10 cellular contexts compared by ENCODE assay signal in genomic region chr5:150514708-150515211, GRCh38. TPM values are rescaled to one million over a fixed set of nuclear protein-coding genes. Genes with fewer than 3 reads are reported as not detected.
DNase-seq lines count a peak whose midpoint lies in the region; ATAC-seq and TF ChIP-seq lines count a peak whose summit lies in the region.
"Had no signal": no experiment of that assay in that cellular context is flagged by ENCODE, and none has a peak within 500 bp of the region (broad histone marks: within the 10 kb centered on the region; RNA-seq: fewer than 3 reads in every experiment).

No MANE protein-coding gene starts in this region.

- H2AFZ ChIP-seq in IMR-90 (replicated peaks; ENCODE audit: low read length, poor library complexity): no peak overlapping the region

- no peak overlapping the region for H2BK15ac ChIP-seq in IMR-90 (ENCODE audit: low read depth, low read length)

- H2AK5ac ChIP-seq in IMR-90 (ENCODE audit: low read depth, low read length): peak overlapping the region; percentile 38; the same call in 1 of the 2 replicates

- peak; percentile 54 for DNase-seq in IMR-90
- no peak for DNase-seq in ascending aorta (ENCODE audit: low spot score in 2 of 2)
- DNase-seq in hepatic stellate cell (ENCODE audit: low spot score): peak; percentile 71
- no peak for DNase-seq in thoracic aorta (ENCODE audit: low spot score)
- no peak for DNase-seq in activated naive CD4-positive, alpha-beta T cell (lab: John Stamatoyannopoulos, UW)
- no peak for DNase-seq in T-helper 2 cell treated with Interferon-gamma antibody and Interleukin-4, amounts not matched to agents 5 μg/mL and 100 μg/mL, for 36 hours (ENCODE audit: low spot score)
- DNase-seq in GM03348 (ENCODE audit: low spot score): no peak
- DNase-seq: activated CD4-positive, alpha-beta memory T cell treated with anti-CD3 and anti-CD28 coated beads, Interleukin-2, amount 10 ng/mL, durations not matched to agents 7 days and 5 days; effector CD4-positive, alpha-beta T cell had no signal

- H3K14ac ChIP-seq in IMR-90 (replicated peaks; ENCODE audit: low read depth, low read length): no peak overlapping the region; the same call in 1 of the 2 replicates

- peak overlapping the region; percentile 1; the same call in 1 of the 2 replicates for H4K91ac ChIP-seq in IMR-90 (ENCODE audit: insufficient read depth, low read depth, low read length)

- CTCF ChIA-PET in IMR-90 (lab: Yijun Ruan, JAX): no interaction called here

- H3K56ac ChIP-seq in IMR-90 (ENCODE audit: extremely low read depth, insufficient read depth, low read length): no peak overlapping the region

- peak overlapping the region; percentile 34 for H3K23ac ChIP-seq in IMR-90 (ENCODE audit: low read depth, low read length)

- peak overlapping the region; percentile 7; the same call in 1 of the 2 replicates for H3K18ac ChIP-seq in IMR-90 (ENCODE audit: low read depth, low read length)

- in situ Hi-C loops in IMR-90 (cut with MboI; ENCODE audit: low sequenced_read_pairs): no loop called here

- peaks cover 52% of the 10 kb centered on the region for H3K4me1 ChIP-seq in IMR-90 (ENCODE audit: control insufficient read depth, insufficient read depth, low read length)
- H3K4me1 ChIP-seq in ascending aorta: peaks cover 24 to 71% of the 10 kb centered on the region in 2 donors
- peaks cover 45 to 86% of the 10 kb centered on the region in 2 donors for H3K4me1 ChIP-seq in thoracic aorta (ENCODE audit: control insufficient read depth in 1 of 2, low read depth in 2 of 2)

- no peak overlapping the region for H3K4me2 ChIP-seq in IMR-90 (ENCODE audit: low read depth, low read length)

- H3K4ac ChIP-seq in IMR-90 (ENCODE audit: low read depth, low read length): peak overlapping the region; percentile 35

- TF ChIP-seq CTCF in IMR-90 (conservative IDR thresholded peaks at IDR 0.05; ENCODE audit: low read depth, low read length): no peak
- no peak for TF ChIP-seq CTCF in ascending aorta (IDR thresholded peaks at IDR 0.05)
- no peak for TF ChIP-seq CTCF in thoracic aorta (IDR thresholded peaks at IDR 0.05)

- POLR2A ChIA-PET in IMR-90 (lab: Charles Lee; ENCODE audit: unreplicated experiment): no interaction called here

- H3K4me3 ChIP-seq in IMR-90 (ENCODE audit: insufficient read depth, low read depth, low read length): no peak overlapping the region
- H3K4me3 ChIP-seq in ascending aorta: no peak overlapping the region
- no peak overlapping the region for H3K4me3 ChIP-seq in thoracic aorta

- no peak overlapping the region for H3K27ac Mint-ChIP-seq in T-helper 2 cell treated with Interferon-gamma antibody and Interleukin-4, amounts not matched to agents 5 μg/mL and 100 μg/mL, for 36 hours
- H3K27ac Mint-ChIP-seq: stimulated activated effector memory CD8-positive, alpha-beta T cell treated with anti-CD3 and anti-CD28 coated beads, Interleukin-12 subunit alpha, Interleukin-12 subunit beta, amount 100 ng/mL, for 72 hours had no signal

- no peaks in the 10 kb centered on the region for H3K9me3 Mint-ChIP-seq in T-helper 2 cell treated with Interferon-gamma antibody and Interleukin-4, amounts not matched to agents 5 μg/mL and 100 μg/mL, for 36 hours
- H3K9me3 Mint-ChIP-seq: activated CD4-positive, alpha-beta memory T cell treated with anti-CD3 and anti-CD28 coated beads, Interleukin-2, amount 10 ng/mL, durations not matched to agents 7 days and 5 days; stimulated activated effector memory CD8-positive, alpha-beta T cell treated with anti-CD3 and anti-CD28 coated beads, Interleukin-12 subunit alpha, Interleukin-12 subunit beta, amount 100 ng/mL, for 72 hours had no signal

- H3K9me3 ChIP-seq in IMR-90 (ENCODE audit: control insufficient read depth, insufficient read depth, low read length): no peaks in the 10 kb centered on the region
- no peaks in the 10 kb centered on the region for H3K9me3 ChIP-seq in ascending aorta
- H3K9me3 ChIP-seq in thoracic aorta: no peaks in the 10 kb centered on the region

- 92% methylated on average over 2 of the region's 3 CpGs; no CpG with 5 or more reads in 1 of the 2 experiments for WGBS in IMR-90 (ENCODE audit: extremely low coverage in 2 of 2, insufficient read length in 1 of 2), 2 experiments

- H4K20me1 ChIP-seq in IMR-90 (ENCODE audit: insufficient read depth, low read length): peaks cover 91% of the 10 kb centered on the region

- no peaks in the 10 kb centered on the region for H3K4me1 Mint-ChIP-seq in T-helper 2 cell treated with Interferon-gamma antibody and Interleukin-4, amounts not matched to agents 5 μg/mL and 100 μg/mL, for 36 hours (ENCODE audit: low read depth)
- H3K4me1 Mint-ChIP-seq: activated CD4-positive, alpha-beta memory T cell treated with anti-CD3 and anti-CD28 coated beads, Interleukin-2, amount 10 ng/mL, durations not matched to agents 7 days and 5 days; stimulated activated effector memory CD8-positive, alpha-beta T cell treated with anti-CD3 and anti-CD28 coated beads, Interleukin-12 subunit alpha, Interleukin-12 subunit beta, amount 100 ng/mL, for 72 hours had no signal

- H3K79me1 ChIP-seq in IMR-90 (ENCODE audit: low read depth in 1 of 2, low read length in 2 of 2): peaks cover 43 to 94% of the 10 kb centered on the region in 2 experiments

- H3K27ac ChIP-seq in IMR-90 (ENCODE audit: insufficient read depth, low read length): peak overlapping the region; percentile 2
- H3K27ac ChIP-seq in ascending aorta: peak overlapping the region; percentile 78 to 87
- H3K27ac ChIP-seq in thoracic aorta: peak overlapping the region; percentile 70 to 71

- H4K5ac ChIP-seq in IMR-90 (ENCODE audit: low read depth, low read length): no peak overlapping the region

- dilution Hi-C loops in IMR-90 (cut with HindIII; ENCODE audit: low sequenced_read_pairs, unreplicated experiment): no loop called here

- peak overlapping the region; percentile 2 to 14; a peak in 2 of 4 replicates for H4K8ac ChIP-seq in IMR-90 (ENCODE audit: low read depth in 2 of 2, low read length in 2 of 2)

- ATAC-seq in IMR-90 (ENCODE audit: low read depth) (no peak), thoracic aorta (ENCODE audit: insufficient number of reproducible peaks, low FRiP score, low read depth) (no peak)
- ATAC-seq: stimulated activated effector memory CD8-positive, alpha-beta T cell treated with anti-CD3 and anti-CD28 coated beads, Interleukin-12 subunit alpha, Interleukin-12 subunit beta, amount 100 ng/mL, for 72 hours had no signal

- peaks cover 3% of the 10 kb centered on the region; the same call in 1 of the 2 replicates for H3K36me3 ChIP-seq in IMR-90 (ENCODE audit: control insufficient read depth, insufficient read depth, low read length)
- H3K36me3 ChIP-seq in ascending aorta: peaks cover 0 to 10% of the 10 kb centered on the region in 2 donors
- peaks cover 2% of the 10 kb centered on the region for H3K36me3 ChIP-seq in thoracic aorta

- H2AK9ac ChIP-seq in IMR-90 (replicated peaks; ENCODE audit: low read depth, low read length, poor library complexity): peak overlapping the region; percentile 18

- intact Hi-C loops in IMR-90 (cut with micrococcal nuclease) (no loop called here), ascending aorta (cut with DNase I) (no loop called here)

- peak overlapping the region; percentile 30 for H2BK5ac ChIP-seq in IMR-90 (ENCODE audit: low read depth, low read length, poor library complexity, severe bottlenecking)

- H3K9ac ChIP-seq in IMR-90 (ENCODE audit: low read depth, low read length): no peak overlapping the region

- no peak for TF ChIP-seq POLR2A in IMR-90 (IDR thresholded peaks at IDR 0.05; ENCODE audit: low read depth, low read length)

- TF ChIP-seq RAD21 in IMR-90 (IDR thresholded peaks at IDR 0.05; ENCODE audit: low read length): no peak

- peak overlapping the region; percentile 8; the same call in 1 of the 2 replicates for H2BK20ac ChIP-seq in IMR-90 (ENCODE audit: low read depth, low read length)

- peaks cover 60% of the 10 kb centered on the region for H3K9me1 ChIP-seq in IMR-90 (ENCODE audit: insufficient read depth, low read length)

- H3K27me3 Mint-ChIP-seq in T-helper 2 cell treated with Interferon-gamma antibody and Interleukin-4, amounts not matched to agents 5 μg/mL and 100 μg/mL, for 36 hours (ENCODE audit: low read depth): no peaks in the 10 kb centered on the region
- H3K27me3 Mint-ChIP-seq: activated CD4-positive, alpha-beta memory T cell treated with anti-CD3 and anti-CD28 coated beads, Interleukin-2, amount 10 ng/mL, durations not matched to agents 7 days and 5 days had no signal

- H3K4me3 Mint-ChIP-seq in T-helper 2 cell treated with Interferon-gamma antibody and Interleukin-4, amounts not matched to agents 5 μg/mL and 100 μg/mL, for 36 hours: no peak overlapping the region
- H3K4me3 Mint-ChIP-seq: activated CD4-positive, alpha-beta memory T cell treated with anti-CD3 and anti-CD28 coated beads, Interleukin-2, amount 10 ng/mL, durations not matched to agents 7 days and 5 days; stimulated activated effector memory CD8-positive, alpha-beta T cell treated with anti-CD3 and anti-CD28 coated beads, Interleukin-12 subunit alpha, Interleukin-12 subunit beta, amount 100 ng/mL, for 72 hours had no signal

- H2BK120ac ChIP-seq in IMR-90 (ENCODE audit: low read depth, low read length): peak overlapping the region; percentile 40; the same call in 1 of the 2 replicates

- BruUV-seq in IMR-90 (replicated peaks; lab: Mats Ljungman, UMichigan): no TSS peak

- H3K36me3 Mint-ChIP-seq in T-helper 2 cell treated with Interferon-gamma antibody and Interleukin-4, amounts not matched to agents 5 μg/mL and 100 μg/mL, for 36 hours (ENCODE audit: low read depth): no peaks in the 10 kb centered on the region
- H3K36me3 Mint-ChIP-seq: stimulated activated effector memory CD8-positive, alpha-beta T cell treated with anti-CD3 and anti-CD28 coated beads, Interleukin-12 subunit alpha, Interleukin-12 subunit beta, amount 100 ng/mL, for 72 hours had no signal

- H3K27me3 ChIP-seq in IMR-90 (ENCODE audit: control insufficient read depth, insufficient read depth, low read length) (no peaks in the 10 kb centered on the region), ascending aorta (no peaks in the 10 kb centered on the region), thoracic aorta (replicated peaks; ENCODE audit: insufficient read depth) (no peaks in the 10 kb centered on the region)

TF ChIP-seq in IMR-90, 13 proteins besides CTCF, POLR2A, EP300 and RAD21:
- no peak for TF ChIP-seq MAFK (IDR thresholded peaks at IDR 0.05; ENCODE audit: low read depth, low read length)
- TF ChIP-seq MAZ (IDR thresholded peaks at IDR 0.05; ENCODE audit: borderline replicate concordance, low read depth, low read length): no peak
TF ChIP-seq in IMR-90: peak in this region for 0.

RNA-seq across cellular contexts. Expression of gene NDST1, which starts 6.8 kb away (rescaled TPM):
- total RNA-seq in IMR-90 (2012; rRNA removed): 30.3 and 30.5 TPM in 2 replicates
- 80.4 and 101 TPM in 2 replicates for polyA plus RNA-seq in IMR-90 (2012; rRNA removed)
- 41.4 and 74.0 TPM in 2 replicates for polyA plus RNA-seq in IMR-90 (2012; cell fraction: cytosol; rRNA removed)
- 81.4 and 121 TPM in 2 replicates for polyA plus RNA-seq in IMR-90 (2012; cell fraction: nucleus; rRNA removed; ENCODE audit: low replicate concordance)
- total RNA-seq in ascending aorta: 71.5 TPM
- total RNA-seq in thoracic aorta: 100 to 1,000 TPM; 112 to 131 TPM

Comparison
In these comparisons a context has a peak if more than half of its experiments do, and no peak if none do; other contexts are left out.
1. DNase-seq: peak in IMR-90 (single experiment) and hepatic stellate cell (single experiment); none in ascending aorta (0 of 2), thoracic aorta (single experiment), activated naive CD4-positive, alpha-beta T cell (0 of 4), T-helper 2 cell treated with Interferon-gamma antibody and Interleukin-4, amounts not matched to agents 5 μg/mL and 100 μg/mL, for 36 hours (single experiment) and GM03348 (single experiment).
2. H3K27ac ChIP-seq: peak in every context shown above with its lines; median percentile 82 in ascending aorta; 70 in thoracic aorta; 2 in IMR-90.